ENCODE assay signal across 25 cellular contexts in genomic region chr4:39655206-39655605, GRCh38. TPM values are rescaled to one million over a fixed set of nuclear protein-coding genes. Genes with fewer than 3 reads are reported as not detected.
DNase-seq lines count a peak whose midpoint lies in the region; ATAC-seq and TF ChIP-seq lines count a peak whose summit lies in the region.
"Had no signal": no experiment of that assay in that cellular context is flagged by ENCODE, and none has a peak within 500 bp of the region (broad histone marks: within the 10 kb centered on the region; RNA-seq: fewer than 3 reads in every experiment).

No MANE protein-coding gene starts in this region.

- H3K4me1 ChIP-seq in right atrium auricular region: no peaks in the 10 kb centered on the region
- H3K4me1 ChIP-seq in upper lobe of right lung: no peaks in the 10 kb centered on the region
- H3K4me1 ChIP-seq: colonic mucosa, SJSA1 had no signal

- DNase-seq in right atrium auricular region (ENCODE audit: low spot score) (no peak), cardiac septum (ENCODE audit: low spot score) (no peak), fibroblast of peridontal ligament (ENCODE audit: extremely low read depth) (peak; percentile 77), sciatic nerve (ENCODE audit: low spot score) (no peak), upper lobe of right lung (no peak), HCEC 1CT (no peak), NCI-H69 (lab: John Stamatoyannopoulos, UW) (no peak)
- DNase-seq in stimulated activated naive CD8-positive, alpha-beta T cell treated with anti-CD3 and anti-CD28 coated beads, Interleukin-15, Interleukin-2, amounts not matched to agents 100 U/mL and 50 U/mL, for 24 hours: no peak
- DNase-seq: activated CD4-positive, CD25-positive, alpha-beta regulatory T cell treated with anti-CD3 and anti-CD28 coated beads, Interleukin-2, amount 50 U/mL, for 72 hours; activated CD8-positive, alpha-beta T cell treated with anti-CD3 and anti-CD28 coated beads, Interleukin-2, amount 10 ng/mL, durations not matched to agents 7 days and 5 days; activated gamma-delta T cell; activated T-cell treated with anti-CD3 and anti-CD28 coated beads for 4 hours; brain microvascular endothelial cell; colonic mucosa; endodermal cell; GDM1; HFFc6; KBM-7; NCI-H1436 treated with DMSO at 0.1 percent for 48 hours; NCI-H510A treated with DMSO at 0.1 percent for 48 hours; stimulated activated CD4-positive, alpha-beta T cell treated with anti-CD3 and anti-CD28 coated beads, Interleukin-4, amount 100 ng/mL, for 24 hours; stimulated activated naive CD4-positive, alpha-beta T cell treated with Interleukin-2 at 50 U/mL for 16 hours; T-cell had no signal

- no peak for TF ChIP-seq CTCF in right atrium auricular region (IDR thresholded peaks at IDR 0.05)
- no peak for TF ChIP-seq CTCF in upper lobe of right lung (IDR thresholded peaks at IDR 0.05)

- H3K27ac ChIP-seq in right atrium auricular region (peak overlapping the region; percentile 27 to 61), upper lobe of right lung (peak overlapping the region; percentile 39)
- H3K27ac ChIP-seq: brain microvascular endothelial cell, colonic mucosa, neutrophil, SJSA1 had no signal

- H3K4me3 ChIP-seq in right atrium auricular region (no peak overlapping the region), upper lobe of right lung (no peak overlapping the region)
- H3K4me3 ChIP-seq: colonic mucosa, SJSA1 had no signal

- no peaks in the 10 kb centered on the region for H3K36me3 ChIP-seq in right atrium auricular region
- H3K36me3 ChIP-seq in upper lobe of right lung: no peaks in the 10 kb centered on the region
- H3K36me3 ChIP-seq: brain microvascular endothelial cell, colonic mucosa, neutrophil, SJSA1 had no signal

- H3K9me3 ChIP-seq in right atrium auricular region (no peaks in the 10 kb centered on the region), upper lobe of right lung (no peaks in the 10 kb centered on the region)
- H3K9me3 ChIP-seq: colonic mucosa, neutrophil, SJSA1 had no signal

- H3K27me3 ChIP-seq in right atrium auricular region: no peaks in the 10 kb centered on the region
- H3K27me3 ChIP-seq in upper lobe of right lung: no peaks in the 10 kb centered on the region
- H3K27me3 ChIP-seq: brain microvascular endothelial cell, colonic mucosa, neutrophil, SJSA1 had no signal

- intact Hi-C loops in cardiac septum (cut with DNase I) (no loop called here), sciatic nerve (cut with DNase I) (no loop called here), upper lobe of right lung (cut with DNase I) (no loop called here)

- peak; percentile 21 for ATAC-seq in sciatic nerve
- ATAC-seq in upper lobe of right lung: no peak
- ATAC-seq in stimulated activated naive CD8-positive, alpha-beta T cell treated with anti-CD3 and anti-CD28 coated beads, Interleukin-15, Interleukin-2, amounts not matched to agents 100 U/mL and 50 U/mL, for 24 hours: no peak
- ATAC-seq: activated CD8-positive, alpha-beta T cell treated with anti-CD3 and anti-CD28 coated beads, Interleukin-2, amount 10 ng/mL, durations not matched to agents 7 days and 5 days; T-cell had no signal

RNA-seq across cellular contexts. Expression of gene SMIM14, which starts 16.5 kb away (rescaled TPM):
- total RNA-seq in right atrium auricular region (10 to 100 TPM; 15.2 to 16.6 TPM), cardiac septum (12.1 TPM), sciatic nerve (32.1 TPM), upper lobe of right lung (53.8 TPM)

RNA-seq across cellular contexts. Expression of gene UBE2K, which starts 42.7 kb away (rescaled TPM):
- 10 to 100 TPM; 16.7 to 23.8 TPM for total RNA-seq in right atrium auricular region
- total RNA-seq in cardiac septum: 57.0 TPM
- total RNA-seq in sciatic nerve: 51.0 TPM
- 51.4 TPM for total RNA-seq in upper lobe of right lung
